Comparison of ENCODE assay signal across 8 cellular contexts in the genomic region with DNA sequence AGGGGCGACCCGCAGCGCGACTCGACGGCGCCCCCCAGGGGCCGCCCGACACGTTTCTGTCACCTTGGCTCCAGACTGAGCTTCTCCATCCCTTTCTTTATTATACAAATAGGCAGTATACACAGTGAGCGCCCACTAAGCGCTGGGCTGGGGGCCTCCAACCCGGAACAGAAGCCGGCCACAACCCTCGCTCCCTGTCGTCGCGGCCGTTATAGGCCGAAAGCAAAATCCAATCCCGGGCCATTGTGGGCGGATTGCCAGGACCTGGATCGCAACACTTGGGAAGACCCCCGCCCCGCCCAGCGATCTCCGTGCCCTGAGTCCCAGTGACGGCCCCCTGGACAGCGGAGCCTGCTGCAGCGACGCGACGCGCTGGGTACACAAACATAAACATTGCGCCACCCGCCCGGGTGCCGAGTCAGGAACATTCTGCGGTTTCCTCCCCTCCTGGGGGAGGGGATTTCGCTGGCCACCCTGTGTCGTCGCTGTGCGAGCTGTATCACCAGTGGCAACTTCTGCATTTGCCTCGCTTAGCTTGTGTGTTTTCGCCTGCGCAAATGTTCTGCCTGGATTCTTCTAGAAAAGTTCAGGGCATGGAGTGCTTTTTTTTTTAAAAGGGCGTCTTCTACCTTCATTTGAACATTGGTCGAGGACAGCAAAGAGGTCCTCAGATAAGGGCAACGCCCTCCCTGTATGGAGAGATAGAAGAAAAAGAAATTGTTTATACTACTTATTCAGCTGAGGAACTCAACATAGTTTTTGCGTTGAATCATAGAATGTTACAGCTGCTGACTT. TPM values are rescaled to one million over a fixed set of nuclear protein-coding genes. Genes with fewer than 3 reads are reported as not detected.
DNase-seq lines count a peak whose midpoint lies in the region; ATAC-seq, FAIRE-seq and TF ChIP-seq lines count a peak whose summit lies in the region.

No MANE protein-coding gene starts in this region.

- peaks cover 19% of the 10 kb centered on the region for H3K36me3 Mint-ChIP-seq in activated CD4-positive, alpha-beta T cell treated with anti-CD3 and anti-CD28 coated beads, Interleukin-2, amount 10 ng/mL, durations not matched to agents 24 days and 14 days (ENCODE audit: low read depth)

- H3K27ac ChIP-seq in coronary artery = peak overlapping the region; percentile 93 to 98
- H3K27ac ChIP-seq in HepG2 (ENCODE audit: extremely low read length, insufficient read depth, low read length) = peak overlapping the region; percentile 98

- no peaks in the 10 kb centered on the region for H3K27me3 Mint-ChIP-seq in activated CD4-positive, alpha-beta T cell treated with anti-CD3 and anti-CD28 coated beads, Interleukin-2, amount 10 ng/mL, durations not matched to agents 24 days and 14 days

- H3K4me3 Mint-ChIP-seq in activated CD4-positive, alpha-beta T cell treated with anti-CD3 and anti-CD28 coated beads, Interleukin-2, amount 10 ng/mL, durations not matched to agents 24 days and 14 days = peak overlapping the region; percentile 91

- peak overlapping the region; percentile 99 for H3K4me2 ChIP-seq in HepG2 (ENCODE audit: low read depth, low read length)

- intact Hi-C loops in activated CD4-positive, alpha-beta T cell treated with anti-CD3 and anti-CD28 coated beads, Interleukin-2, amount 10 ng/mL, durations not matched to agents 24 days and 14 days (cut with micrococcal nuclease) = loop anchor here (1.0 to 10.0 kb wide), 6 partner anchors 56 to 1385 kb away; a partner anchor contains a TSS
- intact Hi-C loops in HepG2 (cut with micrococcal nuclease; ENCODE audit: unreplicated experiment) = loop anchor here (1.0 to 2.0 kb wide), 4 partner anchors 17 to 130 kb away; no protein-coding TSS in a partner anchor

- no peaks in the 10 kb centered on the region; a peak in 1 of 5 replicates for H3K27me3 ChIP-seq in HepG2 (ENCODE audit: control insufficient read depth in 1 of 2, insufficient read depth in 2 of 2, low read length in 2 of 2)

- in situ Hi-C loops in HepG2 (cut with HindIII; ENCODE audit: extremely low pct_ligation_motif_present, low pct_unique_long_range_greater_than_20kb) = loop anchor here (5.0 to 10.0 kb wide), 2 partner anchors 82 to 130 kb away; no protein-coding TSS in a partner anchor

- TF ChIP-seq CTCF in coronary artery (IDR thresholded peaks at IDR 0.05) (peak; percentile 26), HepG2 (CRISPR knock-in tag; IDR thresholded peaks at IDR 0.05) (peak; percentile 79)

- H3K9ac ChIP-seq in HepG2 (ENCODE audit: insufficient read depth, low read depth, low read length) = peak overlapping the region; percentile 98

- H3K4me3 ChIP-seq in coronary artery = peak overlapping the region; percentile 86
- peak overlapping the region; percentile 65 to 74 (median 71) for H3K4me3 ChIP-seq in HepG2 (replicated peaks in 1 of 3; ENCODE audit: insufficient read depth in 1 of 3, low read depth in 2 of 3, low read length in 3 of 3)

- no TSS peak for BruUV-seq in HepG2 (replicated peaks; lab: Mats Ljungman, UMichigan)

- peaks cover 42% of the 10 kb centered on the region for H3K4me1 Mint-ChIP-seq in activated CD4-positive, alpha-beta T cell treated with anti-CD3 and anti-CD28 coated beads, Interleukin-2, amount 10 ng/mL, durations not matched to agents 24 days and 14 days

- H4K20me1 ChIP-seq in HepG2 (ENCODE audit: insufficient read depth, low read length) = peaks cover 36% of the 10 kb centered on the region

- ATAC-seq in HG02981 (IDR thresholded peaks at IDR 0.05; ENCODE audit: unreplicated experiment) (peak; percentile 30), HepG2 (peak; percentile 55), HG02840 (IDR thresholded peaks at IDR 0.05; ENCODE audit: low FRiP score, unreplicated experiment) (no peak)

- peaks cover 6 to 27% of the 10 kb centered on the region in 2 experiments for H3K36me3 ChIP-seq in HepG2 (replicated peaks in 1 of 2; ENCODE audit: control insufficient read depth in 1 of 2, insufficient read depth in 2 of 2, low read length in 2 of 2)

- peak; percentile 79 for TF ChIP-seq RAD21 in HepG2 (CRISPR knock-in tag; IDR thresholded peaks at IDR 0.05)

- DNase-seq in GM12892 (ENCODE audit: insufficient read length) (peak; percentile 64), NCI-H510A (lab: John Stamatoyannopoulos, UW) (peak; percentile 60), coronary artery (ENCODE audit: low spot score) (peak; percentile 99), HepG2 (ENCODE audit: low spot score) (peak; percentile 92)
- peak; percentile 95 for DNase-seq in activated CD4-positive, alpha-beta T cell treated with anti-CD3 and anti-CD28 coated beads, Interleukin-2, amount 10 ng/mL, durations not matched to agents 24 days and 14 days
- DNase-seq in stimulated activated CD4-positive, alpha-beta T cell treated with anti-CD3 and anti-CD28 coated beads, Interleukin-2, amount 100 ng/mL, for 48 hours = peak; percentile 64 to 77

- POLR2A ChIA-PET in HepG2 (lab: Yijun Ruan, JAX) = interaction anchor here (1.0 to 17.1 kb wide), 27 partner anchors 6 to 558 kb away, joined by 3 to 425 read pairs (median 13); a partner anchor contains a TSS

- H3K79me2 ChIP-seq in HepG2 (ENCODE audit: insufficient read depth, low read length) = peaks cover 35% of the 10 kb centered on the region

- peaks cover 80% of the 10 kb centered on the region for H3K4me1 ChIP-seq in HepG2 (ENCODE audit: insufficient read depth, low read length)

- TF ChIP-seq EP300 in HepG2 (IDR thresholded peaks at IDR 0.05; ENCODE audit: low read depth in 2 of 2, low read length in 2 of 2) = peak; percentile 89 to 96
- TF ChIP-seq EP300 in HepG2 (CRISPR knock-in tag; IDR thresholded peaks at IDR 0.05; ENCODE audit: borderline replicate concordance) = peak; percentile 95

- H3K9me3 Mint-ChIP-seq in activated CD4-positive, alpha-beta T cell treated with anti-CD3 and anti-CD28 coated beads, Interleukin-2, amount 10 ng/mL, durations not matched to agents 24 days and 14 days = no peaks in the 10 kb centered on the region

- peak; percentile 78 for FAIRE-seq in GM12892 (lab: Jason Lieb, UNC)
- FAIRE-seq in HepG2 (lab: Jason Lieb, UNC) = peak; percentile 57

- 2% methylated on average over 18 of the region's 50 CpGs for WGBS in HepG2 (ENCODE audit: low lambda C conversion rate)

- CTCF ChIA-PET in HepG2 (lab: Yijun Ruan, JAX; ENCODE audit: low intra/inter-chr PET ratio, low total read pairs) = interaction anchor here (1.0 to 1.6 kb wide), 2 partner anchors 57 to 87 kb away, joined by 3 to 6 read pairs; no protein-coding TSS in a partner anchor

- H3K27ac Mint-ChIP-seq in activated CD4-positive, alpha-beta T cell treated with anti-CD3 and anti-CD28 coated beads, Interleukin-2, amount 10 ng/mL, durations not matched to agents 24 days and 14 days = peak overlapping the region; percentile 98

- TF ChIP-seq POLR2A in GM12892 (IDR thresholded peaks at IDR 0.05; ENCODE audit: low read depth, low read length) (0 out of 2 replicates have a peak, but pooled peaks have one; percentile 2), HepG2 (IDR thresholded peaks at IDR 0.05; ENCODE audit: insufficient read depth in 1 of 2, low read depth in 2 of 2, low read length in 2 of 2) (peak in 1 of 2 experiments; percentile 69; a peak in 2 of 4 replicates)

- no peak overlapping the region for H2AFZ ChIP-seq in HepG2 (ENCODE audit: low read length)

- H3K9me3 ChIP-seq in HepG2 (ENCODE audit: low read length) = no peaks in the 10 kb centered on the region

TF ChIP-seq in HepG2, 621 proteins besides CTCF, POLR2A, EP300 and RAD21 (continues in another document):
- TF ChIP-seq, protein P1, sequence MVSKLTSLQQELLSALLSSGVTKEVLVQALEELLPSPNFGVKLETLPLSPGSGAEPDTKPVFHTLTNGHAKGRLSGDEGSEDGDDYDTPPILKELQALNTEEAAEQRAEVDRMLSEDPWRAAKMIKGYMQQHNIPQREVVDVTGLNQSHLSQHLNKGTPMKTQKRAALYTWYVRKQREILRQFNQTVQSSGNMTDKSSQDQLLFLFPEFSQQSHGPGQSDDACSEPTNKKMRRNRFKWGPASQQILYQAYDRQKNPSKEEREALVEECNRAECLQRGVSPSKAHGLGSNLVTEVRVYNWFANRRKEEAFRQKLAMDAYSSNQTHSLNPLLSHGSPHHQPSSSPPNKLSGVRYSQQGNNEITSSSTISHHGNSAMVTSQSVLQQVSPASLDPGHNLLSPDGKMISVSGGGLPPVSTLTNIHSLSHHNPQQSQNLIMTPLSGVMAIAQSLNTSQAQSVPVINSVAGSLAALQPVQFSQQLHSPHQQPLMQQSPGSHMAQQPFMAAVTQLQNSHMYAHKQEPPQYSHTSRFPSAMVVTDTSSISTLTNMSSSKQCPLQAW (CRISPR knock-in tag; IDR thresholded peaks at IDR 0.05) = peak; percentile 79; the same call in 1 of the 2 replicates
- TF ChIP-seq HDAC1 (CRISPR knock-in tag; IDR thresholded peaks at IDR 0.05) (peak; percentile 97), REL (CRISPR knock-in tag; conservative IDR thresholded peaks at IDR 0.05) (peak; percentile 62; the same call in 1 of the 2 replicates), PITX1 (CRISPR knock-in tag; IDR thresholded peaks at IDR 0.05) (peak; percentile 86)

RNA-seq across cellular contexts. Expression of a gene that starts 1.3 kb away (rescaled TPM):
- polyA plus RNA-seq in GM12892 (2012; ENCODE audit: missing spikeins) = 4.0 TPM
- 10.2 and 10.6 TPM in 2 replicates for total RNA-seq in activated CD4-positive, alpha-beta T cell treated with anti-CD3 and anti-CD28 coated beads, Interleukin-2, amount 10 ng/mL, durations not matched to agents 24 days and 14 days
- total RNA-seq in HepG2 (2016; rRNA removed; fragmentation: Illumina TruSeq; extraction: Trizol) = 18.0 and 27.1 TPM in 2 replicates
- total RNA-seq in HepG2 (2016; cell fraction: cytosol; rRNA removed; fragmentation: Illumina TruSeq; extraction: Trizol; ENCODE audit: low read depth) = 7.1 and 7.8 TPM in 2 replicates
- 15.8 and 29.9 TPM in 2 replicates for total RNA-seq in HepG2 (2016; cell fraction: insoluble cytoplasmic fraction; rRNA removed; fragmentation: Illumina TruSeq; extraction: Trizol)
- 14.2 and 16.6 TPM in 2 replicates for total RNA-seq in HepG2 (2016; cell fraction: membrane; rRNA removed; fragmentation: Illumina TruSeq; extraction: Trizol)
- total RNA-seq in HepG2 (2016; cell fraction: nucleus; rRNA removed; fragmentation: Illumina TruSeq; extraction: Trizol) = 53.7 and 56.5 TPM in 2 replicates
- 55.5 and 79.2 TPM in 2 replicates for polyA plus RNA-seq in HepG2 (2011; rRNA removed)
- 59.1 and 69.7 TPM in 2 replicates for polyA plus RNA-seq in HepG2 (2011; cell fraction: cytosol; rRNA removed)
- 85.1 and 113 TPM in 2 replicates for polyA plus RNA-seq in HepG2 (2011; cell fraction: nucleus; rRNA removed)
- 48.1 and 56.6 TPM in 2 replicates for polyA plus RNA-seq in HepG2 (2012)
- polyA plus RNA-seq in HepG2 (2016; cell fraction: cytosol; fragmentation: Illumina TruSeq; extraction: Trizol; ENCODE audit: low read depth) = 4.7 and 6.0 TPM in 2 replicates
- 17.2 and 23.0 TPM in 2 replicates for polyA plus RNA-seq in HepG2 (2016; cell fraction: insoluble cytoplasmic fraction; fragmentation: Illumina TruSeq; extraction: Trizol; ENCODE audit: low read depth)
- 9.3 and 9.4 TPM in 2 replicates for polyA plus RNA-seq in HepG2 (2016; cell fraction: membrane; fragmentation: Illumina TruSeq; extraction: Trizol; ENCODE audit: low read depth)
- polyA plus RNA-seq in HepG2 (2016; cell fraction: nucleus; fragmentation: Illumina TruSeq; extraction: Trizol; ENCODE audit: insufficient read depth, low read depth) = 63.2 and 85.8 TPM in 2 replicates
- polyA minus RNA-seq in HepG2 (2011; rRNA and poly(A)+ RNA removed; ENCODE audit: low replicate concordance) = 142 and 198 TPM in 2 replicates
- 72.5 and 80.5 TPM in 2 replicates for polyA minus RNA-seq in HepG2 (2011; cell fraction: cytosol; rRNA and poly(A)+ RNA removed)
- polyA minus RNA-seq in HepG2 (2011; cell fraction: nucleus; rRNA and poly(A)+ RNA removed) = 95.3 and 131 TPM in 2 replicates
